22 cellular contexts compared by ENCODE assay signal in the genomic region with DNA sequence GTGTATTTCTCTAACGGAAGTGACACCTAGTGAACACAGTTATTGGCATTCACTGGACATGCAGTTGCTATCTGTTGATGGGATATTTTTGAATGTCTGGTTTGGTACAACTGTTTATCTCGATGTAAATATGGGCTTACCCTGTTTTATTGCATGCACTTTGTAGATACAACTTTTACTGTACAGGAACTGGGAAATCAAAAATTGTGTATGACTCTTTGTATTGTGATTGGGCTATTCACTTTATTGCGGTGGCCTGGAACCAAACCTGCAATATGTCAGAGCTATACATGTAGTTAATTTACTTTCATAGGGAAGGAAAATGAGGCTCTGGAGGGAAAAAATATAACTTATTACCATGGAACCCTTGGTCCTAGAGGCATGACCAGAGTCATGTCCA.
"Had no signal": no experiment of that assay in that cellular context is flagged by ENCODE, and none has a peak within 500 bp of the region (broad histone marks: within the 10 kb centered on the region; RNA-seq: fewer than 3 reads in every experiment).

No MANE protein-coding gene starts in this region.

- H3K4me1 Mint-ChIP-seq: immature natural killer cell, mesothelial cell of epicardium had no signal

- DNase-seq: dermis blood vessel endothelial cell; dorsolateral prefrontal cortex; effector CD4-positive, alpha-beta T cell; effector memory CD4-positive, alpha-beta T cell; foreskin keratinocyte; heart left ventricle; hypothalamus; immature natural killer cell; islet precursor cell; kidney; kidney glomerular epithelial cell; left lung; left ventricle myocardium superior; lower lobe of right lung; mesenchymal stem cell had no signal

- H3K36me3 Mint-ChIP-seq: immature natural killer cell, mesothelial cell of epicardium had no signal

- H3K36me3 ChIP-seq: esophagus muscularis mucosa, gastroesophageal sphincter, heart left ventricle, left lung, lower lobe of right lung had no signal

- H3K4me3 ChIP-seq: coronary artery, dorsolateral prefrontal cortex, esophagus muscularis mucosa, gastroesophageal sphincter, heart left ventricle, hepatocyte, left lung, lower lobe of right lung had no signal

- H3K27me3 ChIP-seq: foreskin keratinocyte, hepatocyte, left lung had no signal

- H3K4me1 ChIP-seq: esophagus muscularis mucosa, foreskin keratinocyte, gastroesophageal sphincter, heart left ventricle, left lung, lower lobe of right lung had no signal

- H3K27ac ChIP-seq: coronary artery, dorsolateral prefrontal cortex, esophagus muscularis mucosa, foreskin keratinocyte, gastroesophageal sphincter, heart left ventricle, hepatocyte, left lung, lower lobe of right lung had no signal

- H3K9me3 ChIP-seq: esophagus muscularis mucosa, gastroesophageal sphincter, heart left ventricle, left lung, lower lobe of right lung had no signal

- FAIRE-seq: endothelial cell of umbilical vein, frontal cortex, kidney had no signal

- H3K27ac Mint-ChIP-seq: immature natural killer cell, mesothelial cell of epicardium had no signal

- ATAC-seq: foreskin keratinocyte, gastroesophageal sphincter, heart left ventricle, left lung, left ventricle myocardium superior, lower lobe of right lung had no signal

- H3K4me3 Mint-ChIP-seq: immature natural killer cell, mesothelial cell of epicardium had no signal

- H3K9me3 Mint-ChIP-seq: mesothelial cell of epicardium had no signal
